In genomic region chr11:19742595-19743292, GRCh38 we compare ENCODE assay signal across 8 cellular contexts. TPM values are rescaled to one million over a fixed set of nuclear protein-coding genes. Genes with fewer than 3 reads are reported as not detected.
A peak's percentile ranks its signal among the peaks of the same experiment; 100 is the strongest.
DNase-seq lines count a peak whose midpoint lies in the region; ATAC-seq lines count a peak whose summit lies in the region.

No MANE protein-coding gene starts in this region.

- ATAC-seq in HG03139 (IDR thresholded peaks at IDR 0.05; ENCODE audit: unreplicated experiment): peak; percentile 75

- DNase-seq in NOMO-1 (lab: John Stamatoyannopoulos, UW; ENCODE audit: unreplicated experiment in 2 of 2) (peak; percentile 1 to 30), NOMO-1 treated with dmso at 0.1 percent for 144 hours (lab: John Stamatoyannopoulos, UW; ENCODE audit: unreplicated experiment) (no peak), NCI-H460 (ENCODE audit: extremely low read depth, low read depth) (peak; percentile 55), ecto neural progenitor cell (ENCODE audit: low spot score) (peak; percentile 84), medulla oblongata (ENCODE audit: extremely low spot score) (peak; percentile 91)
- DNase-seq in activated CD4-positive, alpha-beta T cell treated with anti-CD3 and anti-CD28 coated beads, Interleukin-2, amount 50 U/mL, for 4 hours: peak; percentile 55 to 59
- peak; percentile 22 to 30 for DNase-seq in stimulated activated CD8-positive, alpha-beta memory T cell treated with anti-CD3 and anti-CD28 coated beads, Interleukin-15, amount 100 ng/mL, for 48 hours (ENCODE audit: low read depth in 2 of 2)

RNA-seq across cellular contexts. Expression of gene NAV2, which starts 30.1 kb away (rescaled TPM):
- total RNA-seq in NCI-H460 (2014; rRNA removed; shearing (Covaris generic)): 15.6 and 19.9 TPM in 2 replicates
- 3.3 and 4.5 TPM in 2 replicates for polyA plus RNA-seq in NCI-H460 (2014; cell fraction: nucleus; rRNA removed)
